21 cellular contexts compared by ENCODE assay signal in the genomic region with DNA sequence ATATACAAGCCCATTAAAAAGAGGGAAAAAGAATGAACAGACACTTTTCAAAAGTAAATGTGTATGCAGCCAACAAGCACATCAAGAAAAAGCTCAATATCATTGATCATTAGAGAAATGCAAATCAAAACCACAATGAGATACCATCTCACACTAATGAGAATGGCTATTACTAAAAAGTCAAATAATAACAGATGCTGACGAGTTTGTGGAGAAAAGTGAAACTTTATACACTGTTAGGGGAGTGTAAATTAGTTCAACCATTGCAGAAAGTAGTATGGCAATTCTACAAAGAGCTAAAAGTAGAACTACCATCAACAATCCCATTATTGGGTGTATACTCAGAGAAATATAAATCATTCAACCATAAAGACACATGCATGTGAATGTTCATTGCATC.
DNase-seq lines count a peak whose midpoint lies in the region; ATAC-seq and TF ChIP-seq lines count a peak whose summit lies in the region.
"Had no signal": no experiment of that assay in that cellular context is flagged by ENCODE, and none has a peak within 500 bp of the region (broad histone marks: within the 10 kb centered on the region; RNA-seq: fewer than 3 reads in every experiment).

No MANE protein-coding gene starts in this region.

- H3K27me3 Mint-ChIP-seq in nephron progenitor cell (ENCODE audit: low read depth, poor library complexity): no peaks in the 10 kb centered on the region
- H3K27me3 Mint-ChIP-seq: CD4-positive, CD25-positive, alpha-beta regulatory T cell had no signal

- ATAC-seq in GM18508 (IDR thresholded peaks at IDR 0.05; ENCODE audit: insufficient read depth, unreplicated experiment) (peak; percentile 49), GM19468 (IDR thresholded peaks at IDR 0.05; ENCODE audit: extremely low read depth, unreplicated experiment) (peak; percentile 45), HG02981 (IDR thresholded peaks at IDR 0.05; ENCODE audit: unreplicated experiment) (peak; percentile 85), HG03565 (IDR thresholded peaks at IDR 0.05; ENCODE audit: unreplicated experiment) (peak; percentile 51)

- no peaks in the 10 kb centered on the region for H3K4me1 Mint-ChIP-seq in nephron progenitor cell

- H3K9me3 Mint-ChIP-seq in nephron progenitor cell: no peaks in the 10 kb centered on the region
- H3K9me3 Mint-ChIP-seq: T-helper 1 cell treated with Interleukin-12 subunit alpha and Interleukin-12 subunit beta and Interleukin-4 antibody, amounts not matched to agents 30 μg/mL and 1 μg/mL, for 36 hours had no signal

- no peak for TF ChIP-seq CTCF in nephron progenitor cell (IDR thresholded peaks at IDR 0.05)

- DNase-seq in SW 1271 (lab: John Stamatoyannopoulos, UW) (no peak), nephron progenitor cell (no peak), OCI-M1 (lab: John Stamatoyannopoulos, UW) (no peak), NCI-H2196 treated with DMSO at 0.1 percent for 48 hours (lab: John Stamatoyannopoulos, UW; ENCODE audit: unreplicated experiment) (no peak)
- DNase-seq: CD4-positive, CD25-positive, alpha-beta regulatory T cell; DMS153; DND-41; KBM-7; MG63; NCI-H2029; NCI-H226; NCI-H510A; NCI-H69; Peyer's patch; SIG-M5; T-helper 9 cell had no signal

- H3K4me3 Mint-ChIP-seq in nephron progenitor cell: no peak overlapping the region
- H3K4me3 Mint-ChIP-seq: CD4-positive, CD25-positive, alpha-beta regulatory T cell; T-helper 1 cell treated with Interleukin-12 subunit alpha and Interleukin-12 subunit beta and Interleukin-4 antibody, amounts not matched to agents 30 μg/mL and 1 μg/mL, for 36 hours had no signal

- H3K27ac Mint-ChIP-seq in nephron progenitor cell: no peak overlapping the region
- H3K27ac Mint-ChIP-seq: CD4-positive, CD25-positive, alpha-beta regulatory T cell; T-helper 1 cell treated with Interleukin-12 subunit alpha and Interleukin-12 subunit beta and Interleukin-4 antibody, amounts not matched to agents 30 μg/mL and 1 μg/mL, for 36 hours had no signal

- H3K36me3 Mint-ChIP-seq in nephron progenitor cell (ENCODE audit: low read depth): no peaks in the 10 kb centered on the region
- H3K36me3 Mint-ChIP-seq: CD4-positive, CD25-positive, alpha-beta regulatory T cell had no signal
